7 cellular contexts compared by ENCODE assay signal in the genomic region with DNA sequence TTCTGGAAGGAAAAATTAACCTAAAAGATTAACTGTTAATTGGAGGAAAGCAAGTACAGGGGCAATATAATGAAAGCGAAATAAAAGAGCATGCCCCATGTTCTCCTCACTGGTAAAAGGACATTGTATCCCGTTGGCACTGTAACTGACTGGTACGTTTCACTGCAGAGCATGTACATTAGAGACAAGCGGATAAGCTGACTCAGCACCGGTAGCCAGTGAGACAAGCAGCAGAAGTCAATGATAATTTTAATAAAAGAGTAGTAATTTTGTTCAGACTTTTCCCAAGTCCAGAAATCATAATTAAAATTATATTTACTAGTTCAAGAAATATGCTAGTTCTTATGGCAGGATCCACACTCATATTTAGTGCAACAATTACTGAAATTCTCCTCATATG.
"Had no signal": no experiment of that assay in that cellular context is flagged by ENCODE, and none has a peak within 500 bp of the region (broad histone marks: within the 10 kb centered on the region; RNA-seq: fewer than 3 reads in every experiment).

No MANE protein-coding gene starts in this region.

- H3K4me3 ChIP-seq: GM23338, HAP-1 had no signal

- H3K36me3 ChIP-seq: HAP-1 had no signal

- H3K4me1 ChIP-seq: HAP-1 had no signal

- ATAC-seq: GM23338, HCT116 had no signal

- DNase-seq: H7, HFFc6, KG1 had no signal

- H3K9me3 ChIP-seq: HAP-1 had no signal

- H3K4me2 ChIP-seq: GM23338 had no signal

- H3K27ac ChIP-seq: HL-60 had no signal

- H2AFZ ChIP-seq: GM23338 had no signal
